Comparison of ENCODE assay signal across 34 cellular contexts in genomic region chr2:120319686-120320317, GRCh38. TPM values are rescaled to one million over a fixed set of nuclear protein-coding genes. Genes with fewer than 3 reads are reported as not detected.
"Had no signal": no experiment of that assay in that cellular context is flagged by ENCODE, and none has a peak within 500 bp of the region (broad histone marks: within the 10 kb centered on the region; RNA-seq: fewer than 3 reads in every experiment).

No MANE protein-coding gene starts in this region.

- H3K9me3 Mint-ChIP-seq: activated naive CD4-positive, alpha-beta T cell treated with anti-CD3 and anti-CD28 coated beads for 36 hours; activated naive CD8-positive, alpha-beta T cell treated with anti-CD3 and anti-CD28 coated beads for 36 hours; activated T-helper 1 cell treated with anti-CD3 and anti-CD28 coated beads, Interleukin-12 subunit alpha, Interleukin-12 subunit beta, Interleukin-2, Interleukin-4 antibody, amounts not matched to agents 30 ng/mL and 10 ng/mL and 1 ng/mL, durations not matched to agents 14 hours and 24 hours and 36 hours; mesothelial cell of epicardium; naive B cell; stimulated activated naive B cell treated with anti-CD40 and anti-IgM and Interleukin-4, amounts not matched to agents 10 μg/mL and 1 μg/mL and 100 μg/mL, for 72 hours; T-helper 1 cell treated with Interleukin-12 subunit alpha and Interleukin-12 subunit beta and Interleukin-4 antibody, amounts not matched to agents 30 μg/mL and 1 μg/mL, for 36 hours had no signal

- H3K27ac Mint-ChIP-seq: activated naive CD4-positive, alpha-beta T cell treated with anti-CD3 and anti-CD28 coated beads for 36 hours; activated naive CD8-positive, alpha-beta T cell treated with anti-CD3 and anti-CD28 coated beads for 36 hours; activated T-helper 1 cell treated with anti-CD3 and anti-CD28 coated beads, Interleukin-12 subunit alpha, Interleukin-12 subunit beta, Interleukin-2, Interleukin-4 antibody, amounts not matched to agents 30 ng/mL and 10 ng/mL and 1 ng/mL, durations not matched to agents 14 hours and 24 hours and 36 hours; mesothelial cell of epicardium; naive B cell; stimulated activated naive B cell treated with anti-CD40 and anti-IgM and Interleukin-4, amounts not matched to agents 10 μg/mL and 1 μg/mL and 100 μg/mL, for 72 hours; T-helper 1 cell treated with Interleukin-12 subunit alpha and Interleukin-12 subunit beta and Interleukin-4 antibody, amounts not matched to agents 30 μg/mL and 1 μg/mL, for 36 hours had no signal

- H2AFZ ChIP-seq: parathyroid adenoma had no signal

- FAIRE-seq: TTC549 had no signal

- H3K4me3 Mint-ChIP-seq: activated naive CD4-positive, alpha-beta T cell treated with anti-CD3 and anti-CD28 coated beads for 36 hours; activated naive CD8-positive, alpha-beta T cell treated with anti-CD3 and anti-CD28 coated beads for 36 hours; activated T-helper 1 cell treated with anti-CD3 and anti-CD28 coated beads, Interleukin-12 subunit alpha, Interleukin-12 subunit beta, Interleukin-2, Interleukin-4 antibody, amounts not matched to agents 30 ng/mL and 10 ng/mL and 1 ng/mL, durations not matched to agents 14 hours and 24 hours and 36 hours; mesothelial cell of epicardium; naive B cell; stimulated activated naive B cell treated with anti-CD40 and anti-IgM and Interleukin-4, amounts not matched to agents 10 μg/mL and 1 μg/mL and 100 μg/mL, for 72 hours; T-helper 1 cell treated with Interleukin-12 subunit alpha and Interleukin-12 subunit beta and Interleukin-4 antibody, amounts not matched to agents 30 μg/mL and 1 μg/mL, for 36 hours had no signal

- H3K27ac ChIP-seq: adrenal gland, body of pancreas, cardiac muscle cell, esophagus muscularis mucosa, foreskin keratinocyte, parathyroid adenoma, right atrium auricular region, stomach, tibial artery, upper lobe of right lung, WERI-Rb-1 had no signal

- H3K4me2 ChIP-seq: smooth muscle cell had no signal

- H3K27me3 ChIP-seq: adrenal gland, body of pancreas, foreskin keratinocyte, right atrium auricular region, stomach, tibial artery, upper lobe of right lung had no signal

- H3K4me1 ChIP-seq: foreskin keratinocyte had no signal

- H3K27me3 Mint-ChIP-seq: activated naive CD8-positive, alpha-beta T cell treated with anti-CD3 and anti-CD28 coated beads for 36 hours had no signal

- ATAC-seq: activated CD4-positive, CD25-positive, alpha-beta regulatory T cell treated with anti-CD3 and anti-CD28 coated beads, Interleukin-2, amount 50 U/mL, for 24 hours; body of pancreas; foreskin keratinocyte; stimulated activated naive B cell treated with anti-CD40 and anti-IgM and Interleukin-4, amounts not matched to agents 10 μg/mL and 1 μg/mL and 100 μg/mL, for 72 hours; upper lobe of right lung had no signal

- H3K9ac ChIP-seq: parathyroid adenoma had no signal

- H3K36me3 ChIP-seq: adrenal gland, cardiac muscle cell, esophagus muscularis mucosa, heart right ventricle, left ventricle myocardium inferior, right atrium auricular region, stomach, tibial artery, upper lobe of right lung, WERI-Rb-1 had no signal

- DNase-seq: activated CD4-positive, alpha-beta T cell treated with anti-CD3 and anti-CD28 coated beads for 48 hours; activated CD4-positive, alpha-beta T cell treated with anti-CD3 and anti-CD28 coated beads, Interleukin-2, amount 50 U/mL, for 48 hours; activated CD8-positive, alpha-beta memory T cell treated with anti-CD3 and anti-CD28 coated beads, Interleukin-2, amount 50 U/mL, for 4 hours; activated naive CD4-positive, alpha-beta T cell treated with anti-CD3 and anti-CD28 coated beads for 36 hours; activated naive CD8-positive, alpha-beta T cell treated with anti-CD3 and anti-CD28 coated beads for 36 hours; activated T-cell treated with anti-CD3 and anti-CD28 coated beads, Interleukin-2, amount 50 U/mL, for 1 hour; adrenal gland; body of pancreas; cortex of kidney; heart right ventricle; left ventricle myocardium inferior; naive B cell; nucleus accumbens; stimulated activated CD4-positive, alpha-beta T cell treated with anti-CD3 and anti-CD28 coated beads, Interleukin-15, amount 100 ng/mL, for 24 hours; stimulated activated CD4-positive, alpha-beta T cell treated with anti-CD3 and anti-CD28 coated beads, Interleukin-2, amount 100 ng/mL, for 24 hours; stimulated activated naive B cell treated with anti-CD40 and anti-IgM and Interleukin-4, amounts not matched to agents 10 μg/mL and 1 μg/mL and 100 μg/mL, for 72 hours; stomach; T-helper 9 cell; tibial artery; upper lobe of right lung; WERI-Rb-1 had no signal

- H3K9me3 ChIP-seq: adrenal gland, body of pancreas, esophagus muscularis mucosa, heart right ventricle, left ventricle myocardium inferior, right atrium auricular region, stomach, tibial artery, upper lobe of right lung had no signal

- H3K36me3 Mint-ChIP-seq: activated naive CD8-positive, alpha-beta T cell treated with anti-CD3 and anti-CD28 coated beads for 36 hours; mesothelial cell of epicardium had no signal

- H3K4me3 ChIP-seq: adrenal gland, body of pancreas, cardiac muscle cell, esophagus muscularis mucosa, heart right ventricle, right atrium auricular region, smooth muscle cell, stomach, tibial artery, upper lobe of right lung had no signal

- H3K79me2 ChIP-seq: parathyroid adenoma had no signal

- H3K4me1 Mint-ChIP-seq: naive B cell had no signal

RNA-seq across cellular contexts. Expression of gene INHBB, which starts 26.1 kb away (rescaled TPM):
- total RNA-seq: activated CD8-positive, alpha-beta memory T cell treated with anti-CD3 and anti-CD28 coated beads for 36 hours; activated naive CD4-positive, alpha-beta T cell treated with anti-CD3 and anti-CD28 coated beads for 36 hours; activated naive CD8-positive, alpha-beta T cell treated with anti-CD3 and anti-CD28 coated beads for 36 hours; activated T-helper 1 cell treated with anti-CD3 and anti-CD28 coated beads, Interleukin-12 subunit alpha, Interleukin-12 subunit beta, Interleukin-2, Interleukin-4 antibody, amounts not matched to agents 30 ng/mL and 10 ng/mL and 1 ng/mL, durations not matched to agents 14 hours and 24 hours and 36 hours; cardiac muscle cell; foreskin keratinocyte; mesothelial cell of epicardium had no signal
- polyA plus RNA-seq: cardiac muscle cell, foreskin keratinocyte, neural cell had no signal
